1 cellular context compared by ENCODE assay signal in the genomic region with DNA sequence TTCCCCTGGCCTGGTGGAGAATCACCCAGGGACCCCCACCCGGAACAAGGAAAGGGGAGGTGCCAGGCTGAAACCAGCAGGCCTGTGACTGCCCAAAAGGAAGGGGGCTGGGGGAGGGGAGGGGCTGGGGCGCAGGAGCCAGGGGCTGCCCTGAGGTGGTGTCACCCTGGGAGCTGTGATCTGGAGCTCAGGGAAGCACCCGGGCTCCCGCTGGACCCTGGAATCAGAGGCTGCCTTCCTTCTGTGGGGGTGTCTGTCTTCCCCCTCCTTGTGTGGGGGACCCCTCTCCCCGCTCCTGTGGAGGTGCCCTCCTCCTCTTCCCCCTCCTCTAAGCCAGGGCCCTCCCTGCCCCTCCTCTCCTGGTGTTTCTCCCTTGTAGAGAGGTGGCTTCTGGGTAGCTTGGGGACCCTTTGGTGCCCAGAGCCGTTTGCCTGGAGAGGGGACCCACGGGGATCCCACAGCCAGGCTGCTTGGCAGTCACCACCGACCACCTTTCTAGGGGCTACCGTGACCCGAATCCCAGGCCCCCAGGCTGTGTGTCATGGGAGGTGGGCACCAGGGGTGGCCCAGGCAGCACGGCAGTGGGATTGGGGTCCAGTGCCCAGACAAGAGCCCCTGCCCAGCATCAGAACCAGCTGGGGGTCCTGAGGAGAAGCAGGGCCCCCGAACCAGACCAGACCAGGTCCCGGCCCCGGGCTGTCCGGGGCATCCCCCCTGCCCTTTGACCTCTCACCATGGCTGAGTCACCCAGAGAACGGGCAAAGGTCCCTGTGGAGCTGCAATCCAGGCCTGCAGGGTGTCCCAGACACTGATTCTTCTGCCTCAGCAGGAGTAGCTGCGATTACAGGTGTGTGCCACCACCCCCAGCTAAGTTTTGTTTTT.
A peak's percentile ranks its signal among the peaks of the same experiment; 100 is the strongest.
TF ChIP-seq lines count a peak whose summit lies in the region.

No MANE protein-coding gene starts in this region.

TF ChIP-seq in HepG2, 621 proteins besides CTCF, POLR2A, EP300 and RAD21 (continued from another document and continues in another):
- TF ChIP-seq AKNA (CRISPR knock-in tag; IDR thresholded peaks at IDR 0.05; ENCODE audit: borderline replicate concordance) (no peak), TEAD3 (CRISPR knock-in tag; optimal IDR thresholded peaks at IDR 0.05; ENCODE audit: borderline replicate concordance) (peak; percentile 26), FOXP4 (CRISPR knock-in tag; IDR thresholded peaks at IDR 0.05) (peak; percentile 19; the same call in 1 of the 2 replicates), NAIF1 (CRISPR knock-in tag; IDR thresholded peaks at IDR 0.05; ENCODE audit: borderline replicate concordance) (peak; percentile 32; the same call in 1 of the 2 replicates), HIVEP1 (CRISPR knock-in tag; IDR thresholded peaks at IDR 0.05) (peak; percentile 99), KLF6 (CRISPR knock-in tag; IDR thresholded peaks at IDR 0.05) (no peak), ZNF326 (CRISPR knock-in tag; IDR thresholded peaks at IDR 0.05; ENCODE audit: borderline replicate concordance) (0 out of 2 replicates have a peak, but pooled peaks have one; percentile 13), ZNF672 (CRISPR knock-in tag; IDR thresholded peaks at IDR 0.05) (no peak), SALL2 (CRISPR knock-in tag; IDR thresholded peaks at IDR 0.05) (no peak), ZBTB1 (CRISPR knock-in tag; IDR thresholded peaks at IDR 0.05; ENCODE audit: borderline replicate concordance) (no peak), ZNF639 (CRISPR knock-in tag; conservative IDR thresholded peaks at IDR 0.05) (no peak), CBFB (CRISPR knock-in tag; IDR thresholded peaks at IDR 0.05) (no peak), ZNF597 (CRISPR knock-in tag; IDR thresholded peaks at IDR 0.05) (no peak), SP1 (IDR thresholded peaks at IDR 0.05) (no peak), SP1 (CRISPR knock-in tag; IDR thresholded peaks at IDR 0.05) (no peak), SMC3 (IDR thresholded peaks at IDR 0.05; ENCODE audit: low read length) (no peak), RAD51 (IDR thresholded peaks at IDR 0.05; ENCODE audit: borderline replicate concordance) (no peak), KAT2B (IDR thresholded peaks at IDR 0.05; ENCODE audit: borderline replicate concordance, low read depth, low read length) (no peak), HDAC2 (CRISPR knock-in tag; IDR thresholded peaks at IDR 0.05) (no peak), ZFP90 (CRISPR knock-in tag; IDR thresholded peaks at IDR 0.05; ENCODE audit: borderline replicate concordance) (no peak), SMARCC2 (IDR thresholded peaks at IDR 0.05) (no peak), BRD4 (CRISPR knock-in tag; IDR thresholded peaks at IDR 0.05) (no peak), ZNF317 (CRISPR knock-in tag; IDR thresholded peaks at IDR 0.05) (0 out of 2 replicates have a peak, but pooled peaks have one; percentile 18), MZF1 (CRISPR knock-in tag; IDR thresholded peaks at IDR 0.05; ENCODE audit: borderline replicate concordance) (no peak), GTF2F1 (IDR thresholded peaks at IDR 0.05; ENCODE audit: low read length) (no peak), AGO2 (optimal IDR thresholded peaks at IDR 0.05; ENCODE audit: low read depth, low read length) (peak; percentile 82), HHEX (CRISPR knock-in tag; IDR thresholded peaks at IDR 0.05) (no peak), ZNF274 (CRISPR knock-in tag; IDR thresholded peaks at IDR 0.05) (peak; percentile 67; the same call in 1 of the 2 replicates), NKX3-1 (CRISPR knock-in tag; IDR thresholded peaks at IDR 0.05) (no peak), SCMH1 (CRISPR knock-in tag; IDR thresholded peaks at IDR 0.05; ENCODE audit: borderline replicate concordance) (no peak), ZNF782 (CRISPR knock-in tag; IDR thresholded peaks at IDR 0.05; ENCODE audit: borderline replicate concordance) (no peak), ZNF709 (CRISPR knock-in tag; IDR thresholded peaks at IDR 0.05) (peak; percentile 42; the same call in 1 of the 2 replicates), ZSCAN22 (CRISPR knock-in tag; IDR thresholded peaks at IDR 0.05) (no peak), ARHGAP35 (CRISPR knock-in tag; IDR thresholded peaks at IDR 0.05; ENCODE audit: borderline replicate concordance) (no peak), IKZF1 (IDR thresholded peaks at IDR 0.05) (no peak), FOXC1 (CRISPR knock-in tag; IDR thresholded peaks at IDR 0.05; ENCODE audit: borderline replicate concordance) (0 out of 2 replicates have a peak, but pooled peaks have one; percentile 52), ZSCAN29 (CRISPR knock-in tag; conservative IDR thresholded peaks at IDR 0.05) (no peak), ZFY (CRISPR knock-in tag; IDR thresholded peaks at IDR 0.05) (no peak; the same call in 1 of the 2 replicates), TBX2 (CRISPR knock-in tag; IDR thresholded peaks at IDR 0.05; ENCODE audit: borderline replicate concordance) (no peak; the same call in 1 of the 2 replicates), ZNF101 (CRISPR knock-in tag; IDR thresholded peaks at IDR 0.05; ENCODE audit: borderline replicate concordance, low read depth) (no peak), ZNF180 (CRISPR knock-in tag; IDR thresholded peaks at IDR 0.05; ENCODE audit: borderline replicate concordance, low read depth) (no peak), CREM (IDR thresholded peaks at IDR 0.05) (no peak), CREM (CRISPR knock-in tag; IDR thresholded peaks at IDR 0.05) (no peak), GTF3A (CRISPR knock-in tag; conservative IDR thresholded peaks at IDR 0.05) (no peak), YY1 (IDR thresholded peaks at IDR 0.05; ENCODE audit: insufficient read depth, insufficient replicate concordance, low read depth, low read length) (no peak), ZNF720 (CRISPR knock-in tag; IDR thresholded peaks at IDR 0.05) (no peak)
- TF ChIP-seq, protein P1, sequence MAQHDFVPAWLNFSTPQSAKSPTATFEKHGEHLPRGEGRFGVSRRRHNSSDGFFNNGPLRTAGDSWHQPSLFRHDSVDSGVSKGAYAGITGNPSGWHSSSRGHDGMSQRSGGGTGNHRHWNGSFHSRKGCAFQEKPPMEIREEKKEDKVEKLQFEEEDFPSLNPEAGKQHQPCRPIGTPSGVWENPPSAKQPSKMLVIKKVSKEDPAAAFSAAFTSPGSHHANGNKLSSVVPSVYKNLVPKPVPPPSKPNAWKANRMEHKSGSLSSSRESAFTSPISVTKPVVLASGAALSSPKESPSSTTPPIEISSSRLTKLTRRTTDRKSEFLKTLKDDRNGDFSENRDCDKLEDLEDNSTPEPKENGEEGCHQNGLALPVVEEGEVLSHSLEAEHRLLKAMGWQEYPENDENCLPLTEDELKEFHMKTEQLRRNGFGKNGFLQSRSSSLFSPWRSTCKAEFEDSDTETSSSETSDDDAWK (CRISPR knock-in tag; IDR thresholded peaks at IDR 0.05): no peak
- TF ChIP-seq, protein P2, sequence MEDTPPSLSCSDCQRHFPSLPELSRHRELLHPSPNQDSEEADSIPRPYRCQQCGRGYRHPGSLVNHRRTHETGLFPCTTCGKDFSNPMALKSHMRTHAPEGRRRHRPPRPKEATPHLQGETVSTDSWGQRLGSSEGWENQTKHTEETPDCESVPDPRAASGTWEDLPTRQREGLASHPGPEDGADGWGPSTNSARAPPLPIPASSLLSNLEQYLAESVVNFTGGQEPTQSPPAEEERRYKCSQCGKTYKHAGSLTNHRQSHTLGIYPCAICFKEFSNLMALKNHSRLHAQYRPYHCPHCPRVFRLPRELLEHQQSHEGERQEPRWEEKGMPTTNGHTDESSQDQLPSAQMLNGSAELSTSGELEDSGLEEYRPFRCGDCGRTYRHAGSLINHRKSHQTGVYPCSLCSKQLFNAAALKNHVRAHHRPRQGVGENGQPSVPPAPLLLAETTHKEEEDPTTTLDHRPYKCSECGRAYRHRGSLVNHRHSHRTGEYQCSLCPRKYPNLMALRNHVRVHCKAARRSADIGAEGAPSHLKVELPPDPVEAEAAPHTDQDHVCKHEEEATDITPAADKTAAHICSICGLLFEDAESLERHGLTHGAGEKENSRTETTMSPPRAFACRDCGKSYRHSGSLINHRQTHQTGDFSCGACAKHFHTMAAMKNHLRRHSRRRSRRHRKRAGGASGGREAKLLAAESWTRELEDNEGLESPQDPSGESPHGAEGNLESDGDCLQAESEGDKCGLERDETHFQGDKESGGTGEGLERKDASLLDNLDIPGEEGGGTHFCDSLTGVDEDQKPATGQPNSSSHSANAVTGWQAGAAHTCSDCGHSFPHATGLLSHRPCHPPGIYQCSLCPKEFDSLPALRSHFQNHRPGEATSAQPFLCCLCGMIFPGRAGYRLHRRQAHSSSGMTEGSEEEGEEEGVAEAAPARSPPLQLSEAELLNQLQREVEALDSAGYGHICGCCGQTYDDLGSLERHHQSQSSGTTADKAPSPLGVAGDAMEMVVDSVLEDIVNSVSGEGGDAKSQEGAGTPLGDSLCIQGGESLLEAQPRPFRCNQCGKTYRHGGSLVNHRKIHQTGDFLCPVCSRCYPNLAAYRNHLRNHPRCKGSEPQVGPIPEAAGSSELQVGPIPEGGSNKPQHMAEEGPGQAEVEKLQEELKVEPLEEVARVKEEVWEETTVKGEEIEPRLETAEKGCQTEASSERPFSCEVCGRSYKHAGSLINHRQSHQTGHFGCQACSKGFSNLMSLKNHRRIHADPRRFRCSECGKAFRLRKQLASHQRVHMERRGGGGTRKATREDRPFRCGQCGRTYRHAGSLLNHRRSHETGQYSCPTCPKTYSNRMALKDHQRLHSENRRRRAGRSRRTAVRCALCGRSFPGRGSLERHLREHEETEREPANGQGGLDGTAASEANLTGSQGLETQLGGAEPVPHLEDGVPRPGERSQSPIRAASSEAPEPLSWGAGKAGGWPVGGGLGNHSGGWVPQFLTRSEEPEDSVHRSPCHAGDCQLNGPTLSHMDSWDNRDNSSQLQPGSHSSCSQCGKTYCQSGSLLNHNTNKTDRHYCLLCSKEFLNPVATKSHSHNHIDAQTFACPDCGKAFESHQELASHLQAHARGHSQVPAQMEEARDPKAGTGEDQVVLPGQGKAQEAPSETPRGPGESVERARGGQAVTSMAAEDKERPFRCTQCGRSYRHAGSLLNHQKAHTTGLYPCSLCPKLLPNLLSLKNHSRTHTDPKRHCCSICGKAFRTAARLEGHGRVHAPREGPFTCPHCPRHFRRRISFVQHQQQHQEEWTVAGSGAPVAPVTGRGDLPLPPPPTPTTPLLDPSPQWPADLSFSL (CRISPR knock-in tag; IDR thresholded peaks at IDR 0.05): peak; percentile 27; the same call in 1 of the 2 replicates
